8 cellular contexts compared by ENCODE assay signal in genomic region chr6:71289039-71289801, GRCh38. TPM values are rescaled to one million over a fixed set of nuclear protein-coding genes. Genes with fewer than 3 reads are reported as not detected.
DNase-seq lines count a peak whose midpoint lies in the region; ATAC-seq and TF ChIP-seq lines count a peak whose summit lies in the region.

No MANE protein-coding gene starts in this region.

- ATAC-seq in GM21528 (IDR thresholded peaks at IDR 0.05; ENCODE audit: low FRiP score, unreplicated experiment) (peak; percentile 37), activated B cell treated with CpG ODN at 0.5 μM for 24 hours (ENCODE audit: low read depth) (peak; percentile 10), upper lobe of left lung (ENCODE audit: low FRiP score in 2 of 2) (peak in 1 of 2 donors; percentile 34)

- DNase-seq in GM03348 (ENCODE audit: low spot score) (peak; percentile 43), HuH-7 (ENCODE audit: low spot score) (peak; percentile 36), activated B cell treated with CpG ODN at 0.5 μM for 24 hours (no peak), mesothelial cell of epicardium (ENCODE audit: low spot score in 2 of 2, unreplicated experiment in 2 of 2) (peak in 1 of 2 experiments; percentile 54), upper lobe of left lung (peak; percentile 53 to 91), NCI-H128 (lab: John Stamatoyannopoulos, UW; ENCODE audit: unreplicated experiment) (no peak)

- H3K36me3 Mint-ChIP-seq in activated B cell treated with CpG ODN at 0.5 μM for 24 hours (ENCODE audit: low read depth) (peaks cover 19% of the 10 kb centered on the region), mesothelial cell of epicardium (peaks cover 6% of the 10 kb centered on the region)

- H3K9me3 ChIP-seq in endocrine pancreas (ENCODE audit: control insufficient read depth, low read length) (no peaks in the 10 kb centered on the region), upper lobe of left lung (no peaks in the 10 kb centered on the region)

- intact Hi-C loops in activated B cell treated with CpG ODN at 0.5 μM for 24 hours (cut with micrococcal nuclease): loop anchor here (2.0 to 5.0 kb wide), 4 partner anchors 20 to 1422 kb away; partner anchors contain the start of gene COL19A1

- no peaks in the 10 kb centered on the region for H3K36me3 ChIP-seq in endocrine pancreas (ENCODE audit: control insufficient read depth, insufficient read depth, low read length)
- peaks cover 0 to 9% (median 0%) of the 10 kb centered on the region in 4 donors for H3K36me3 ChIP-seq in upper lobe of left lung

- peak overlapping the region; percentile 23 for H3K4me3 ChIP-seq in endocrine pancreas (ENCODE audit: control insufficient read depth, insufficient read depth, low read length)
- peak overlapping the region; percentile 59 to 80 (median 73) for H3K4me3 ChIP-seq in upper lobe of left lung

- TF ChIP-seq EP300 in upper lobe of left lung (IDR thresholded peaks at IDR 0.05): no peak

- no peak for TF ChIP-seq POLR2A in upper lobe of left lung (IDR thresholded peaks at IDR 0.05)

- H3K9me3 Mint-ChIP-seq in activated B cell treated with CpG ODN at 0.5 μM for 24 hours (no peaks in the 10 kb centered on the region), mesothelial cell of epicardium (no peaks in the 10 kb centered on the region)

- CTCF ChIA-PET in activated B cell treated with CpG ODN at 0.5 μM for 24 hours (lab: Charles Lee): interaction anchor here (1.1 to 3.6 kb wide), 3 partner anchors 41 to 99 kb away, joined by 3 to 30 read pairs (median 7); no protein-coding TSS in a partner anchor

- POLR2A ChIA-PET in activated B cell treated with CpG ODN at 0.5 μM for 24 hours (lab: Charles Lee): interaction anchor here (0.6 to 4.1 kb wide), 11 partner anchors 10 to 920 kb away, joined by 3 to 67 read pairs (median 6); partner anchors contain the start of gene SMAP1

- peak overlapping the region; percentile 82 for H3K27ac Mint-ChIP-seq in activated B cell treated with CpG ODN at 0.5 μM for 24 hours
- no peak overlapping the region for H3K27ac Mint-ChIP-seq in mesothelial cell of epicardium

- 5 to 15% methylated on average over 9 to 11 of the region's 57 CpGs for WGBS in upper lobe of left lung, 2 donors

- peak overlapping the region; percentile 72 for H3K9ac ChIP-seq in endocrine pancreas (ENCODE audit: control insufficient read depth, insufficient read depth, low read length)

- no peaks in the 10 kb centered on the region for H3K27me3 ChIP-seq in endocrine pancreas (ENCODE audit: control insufficient read depth, insufficient read depth, low read length)
- H3K27me3 ChIP-seq in upper lobe of left lung: no peaks in the 10 kb centered on the region

- H3K4me1 ChIP-seq in endocrine pancreas (ENCODE audit: control insufficient read depth, insufficient read depth, low read length) (no peaks in the 10 kb centered on the region), upper lobe of left lung (peaks cover 25 to 47% (median 27%) of the 10 kb centered on the region in 4 donors)

- peaks cover 48% of the 10 kb centered on the region for H3K4me1 Mint-ChIP-seq in activated B cell treated with CpG ODN at 0.5 μM for 24 hours
- peaks cover 11% of the 10 kb centered on the region for H3K4me1 Mint-ChIP-seq in mesothelial cell of epicardium

- H3K27me3 Mint-ChIP-seq in activated B cell treated with CpG ODN at 0.5 μM for 24 hours: no peaks in the 10 kb centered on the region
- H3K27me3 Mint-ChIP-seq in mesothelial cell of epicardium (ENCODE audit: low read depth): no peaks in the 10 kb centered on the region

- TF ChIP-seq CTCF in activated B cell treated with CpG ODN at 0.5 μM for 24 hours (IDR thresholded peaks at IDR 0.05) (no peak), mesothelial cell of epicardium (IDR thresholded peaks at IDR 0.05; ENCODE audit: unreplicated experiment) (no peak), upper lobe of left lung (IDR thresholded peaks at IDR 0.05) (no peak)

- H3K4me3 Mint-ChIP-seq in activated B cell treated with CpG ODN at 0.5 μM for 24 hours (peak overlapping the region; percentile 85), mesothelial cell of epicardium (peak overlapping the region; percentile 76)

- H3K27ac ChIP-seq in upper lobe of left lung: peak overlapping the region; percentile 91 to 97 (median 94)

RNA-seq across cellular contexts. Expression of gene OGFRL1, which starts 0.6 kb away (rescaled TPM):
- total RNA-seq in activated B cell treated with CpG ODN at 0.5 μM for 24 hours (17.1 and 18.4 TPM in 2 replicates), mesothelial cell of epicardium (3.8 to 4.4 TPM (median 3.8 TPM) in 3 replicates), upper lobe of left lung (10 to 100 TPM; 11.5 to 36.1 (median 22.0) TPM)

Comparison
In these comparisons a context has a peak if more than half of its experiments do, and no peak if none do; other contexts are left out.
1. DNase-seq: peak in GM03348 (single experiment), HuH-7 (single experiment) and upper lobe of left lung (2 of 2); none in activated B cell treated with CpG ODN at 0.5 μM for 24 hours (single experiment) and NCI-H128 (single experiment).